ENCODE assay signal across 8 cellular contexts in genomic region chr7:75739796-75740672, GRCh38. TPM values are rescaled to one million over a fixed set of nuclear protein-coding genes. Genes with fewer than 3 reads are reported as not detected.
DNase-seq lines count a peak whose midpoint lies in the region; ATAC-seq and TF ChIP-seq lines count a peak whose summit lies in the region.

No MANE protein-coding gene starts in this region.

- no peaks in the 10 kb centered on the region for H3K9me3 Mint-ChIP-seq in T-cell

- H3K36me3 ChIP-seq in BE2C (no peaks in the 10 kb centered on the region), esophagus squamous epithelium (no peaks in the 10 kb centered on the region)

- POLR2A ChIA-PET in T-cell (lab: Charles Lee), result interaction anchor here (0.6 to 1.1 kb wide), 5 partner anchors 10 to 728 kb away, joined by 3 to 8 read pairs (median 4); partner anchors contain the start of genes MDH2 (in 1 of the 2), RHBDD2 (in 1 of the 2) and STYXL1 (in 1 of the 2)

- H3K4me3 Mint-ChIP-seq in T-cell, result peak overlapping the region; percentile 91 to 100 (median 96)

- H3K4me1 ChIP-seq in BE2C (no peaks in the 10 kb centered on the region), esophagus squamous epithelium (peaks cover 0 to 39% (median 12%) of the 10 kb centered on the region in 3 donors)

- H3K27me3 Mint-ChIP-seq in T-cell, result peaks cover 0 to 4% of the 10 kb centered on the region in 2 donors

- DNase-seq in BE2C (no peak), T-cell (peak in 26 of 34 experiments; percentile 50 to 79 (median 67)), esophagus squamous epithelium (lab: John Stamatoyannopoulos, UW) (no peak), pulmonary artery endothelial cell (ENCODE audit: low read depth, low spot score) (peak; percentile 19), GM19238 (ENCODE audit: insufficient read length, low spot score) (no peak), NCI-H1105 treated with DMSO at 0.1 percent for 48 hours (lab: John Stamatoyannopoulos, UW) (no peak)

- TF ChIP-seq POLR2A in esophagus squamous epithelium (IDR thresholded peaks at IDR 0.05), result no peak

- H3K27ac ChIP-seq in esophagus squamous epithelium, result peak overlapping the region; percentile 74 to 94 (median 90)

- 53 to 64% methylated on average over 15 to 26 of the region's 26 CpGs for WGBS in esophagus squamous epithelium, 2 donors

- H3K9me3 ChIP-seq in BE2C (no peaks in the 10 kb centered on the region), esophagus squamous epithelium (no peaks in the 10 kb centered on the region)

- H3K27me3 ChIP-seq in BE2C (no peaks in the 10 kb centered on the region), esophagus squamous epithelium (no peaks in the 10 kb centered on the region)

- H3K4me3 ChIP-seq in BE2C (ENCODE audit: low read depth, low read length) (peak overlapping the region; percentile 77), esophagus squamous epithelium (peak overlapping the region; percentile 91 to 98 (median 94))

- ATAC-seq in GM21526 (IDR thresholded peaks at IDR 0.05; ENCODE audit: low FRiP score, unreplicated experiment) (peak; percentile 23), T-cell (replicated peaks in 1 of 4) (peak in 3 of 4 experiments; percentile 38 to 55 (median 39)), HG03457 (IDR thresholded peaks at IDR 0.05; ENCODE audit: unreplicated experiment) (no peak)

- peaks cover 13 to 27% (median 22%) of the 10 kb centered on the region in 3 donors for H3K4me1 Mint-ChIP-seq in T-cell

- CTCF ChIA-PET in T-cell (lab: Charles Lee), result interaction anchor here (0.6 to 1.8 kb wide), 8 partner anchors 12 to 1515 kb away, joined by 3 to 8 read pairs (median 6); no protein-coding TSS in a partner anchor

- intact Hi-C loops in esophagus squamous epithelium (cut with DNase I), result no loop called here

- no peaks in the 10 kb centered on the region for H3K36me3 Mint-ChIP-seq in T-cell

- TF ChIP-seq CTCF in BE2C (IDR thresholded peaks at IDR 0.05; ENCODE audit: low read depth, low read length) (no peak), esophagus squamous epithelium (IDR thresholded peaks at IDR 0.05) (no peak)

- H3K27ac Mint-ChIP-seq in T-cell, result peak overlapping the region; percentile 95 to 98

RNA-seq across cellular contexts. Expression of gene HIP1, which starts 1.3 kb away (rescaled TPM):
- polyA plus RNA-seq in BE2C (2012; ENCODE audit: insufficient read depth, insufficient read length, low read depth), result 5.5 TPM
- total RNA-seq in T-cell, result 1 to 10 TPM; 3.2 to 8.4 (median 3.6) TPM
- total RNA-seq in esophagus squamous epithelium, result 1 to 10 TPM; 3.2 to 9.5 (median 6.4) TPM
- total RNA-seq in pulmonary artery endothelial cell, result 15.6 and 32.2 TPM in 2 replicates

RNA-seq across cellular contexts. Expression of gene CCL26, which starts 32.0 kb away (rescaled TPM):
- not detected for polyA plus RNA-seq in BE2C (2012; ENCODE audit: insufficient read depth, insufficient read length, low read depth)
- not detected for total RNA-seq in T-cell
- not detected for total RNA-seq in esophagus squamous epithelium
- total RNA-seq in pulmonary artery endothelial cell, result not detected in 2 replicates

Comparison
In these comparisons a context has a peak if more than half of its experiments do, and no peak if none do; other contexts are left out.
1. DNase-seq: peak in T-cell (26 of 34) and pulmonary artery endothelial cell (single experiment); none in BE2C (single experiment), esophagus squamous epithelium (single experiment), GM19238 (single experiment) and NCI-H1105 treated with DMSO at 0.1 percent for 48 hours (single experiment).